In genomic region chr17:28983286-28984240, GRCh38 we compare ENCODE assay signal across 13 cellular contexts. TPM values are rescaled to one million over a fixed set of nuclear protein-coding genes. Genes with fewer than 3 reads are reported as not detected.
DNase-seq lines count a peak whose midpoint lies in the region; ATAC-seq lines count a peak whose summit lies in the region.
"Had no signal": no experiment of that assay in that cellular context is flagged by ENCODE, and none has a peak within 500 bp of the region (broad histone marks: within the 10 kb centered on the region; RNA-seq: fewer than 3 reads in every experiment).

No MANE protein-coding gene starts in this region.

- H3K27ac ChIP-seq in SJSA1 = 0 out of 2 replicates have a peak overlapping the region, but pooled peaks have one; percentile 11
- peak overlapping the region; percentile 49 for H3K27ac ChIP-seq in effector memory CD4-positive, alpha-beta T cell (ENCODE audit: insufficient read depth, low read length, poor library complexity, severe bottlenecking)
- H3K27ac ChIP-seq: GM23248 had no signal

- no peaks in the 10 kb centered on the region for H3K27me3 ChIP-seq in SJSA1 (replicated peaks)
- H3K27me3 ChIP-seq in effector memory CD4-positive, alpha-beta T cell (replicated peaks; ENCODE audit: control insufficient read depth, insufficient read depth, low read length, poor library complexity, severe bottlenecking) = no peaks in the 10 kb centered on the region

- H3K36me3 Mint-ChIP-seq in activated CD4-positive, alpha-beta T cell treated with anti-CD3 and anti-CD28 coated beads, Interleukin-2, amount 10 ng/mL, durations not matched to agents 7 days and 5 days (ENCODE audit: low read depth) = no peaks in the 10 kb centered on the region
- peaks cover 4% of the 10 kb centered on the region for H3K36me3 Mint-ChIP-seq in stimulated activated effector memory CD8-positive, alpha-beta T cell treated with anti-CD3 and anti-CD28 coated beads, Interleukin-12 subunit alpha, Interleukin-12 subunit beta, amount 100 ng/mL, for 72 hours

- H3K27me3 Mint-ChIP-seq in activated CD4-positive, alpha-beta T cell treated with anti-CD3 and anti-CD28 coated beads, Interleukin-2, amount 10 ng/mL, durations not matched to agents 7 days and 5 days = no peaks in the 10 kb centered on the region

- H3K4me3 Mint-ChIP-seq in activated CD4-positive, alpha-beta T cell treated with anti-CD3 and anti-CD28 coated beads, Interleukin-2, amount 10 ng/mL, durations not matched to agents 7 days and 5 days = no peak overlapping the region
- H3K4me3 Mint-ChIP-seq in stimulated activated effector memory CD8-positive, alpha-beta T cell treated with anti-CD3 and anti-CD28 coated beads, Interleukin-12 subunit alpha, Interleukin-12 subunit beta, amount 100 ng/mL, for 72 hours = no peak overlapping the region

- H3K36me3 ChIP-seq in SJSA1 = no peaks in the 10 kb centered on the region
- no peaks in the 10 kb centered on the region for H3K36me3 ChIP-seq in effector memory CD4-positive, alpha-beta T cell (ENCODE audit: control insufficient read depth, insufficient read depth, low read length)

- DNase-seq in activated CD4-positive, alpha-beta T cell treated with anti-CD3 and anti-CD28 coated beads, Interleukin-2, amount 10 ng/mL, durations not matched to agents 7 days and 5 days = no peak
- DNase-seq in activated CD4-positive, alpha-beta T cell treated with anti-CD3 and anti-CD28 coated beads, Interleukin-2, amount 50 U/mL, for 48 hours = no peak
- no peak for DNase-seq in SJSA1 (ENCODE audit: low read depth in 1 of 2, low spot score in 2 of 2)
- DNase-seq in effector memory CD4-positive, alpha-beta T cell = no peak
- no peak for DNase-seq in stimulated activated effector memory CD8-positive, alpha-beta T cell treated with anti-CD3 and anti-CD28 coated beads, Interleukin-12 subunit alpha, Interleukin-12 subunit beta, amount 100 ng/mL, for 72 hours (ENCODE audit: low spot score in 2 of 2)
- DNase-seq in AML-193 (lab: John Stamatoyannopoulos, UW) = no peak
- DNase-seq: 8988T; activated effector memory CD4-positive, alpha-beta T cell treated with Interleukin-2 at 50 U/mL for 16 hours; GDM1; GM23248; stimulated activated CD4-positive, alpha-beta T cell treated with anti-CD3 and anti-CD28 coated beads, Interleukin-15, amount 100 ng/mL, for 24 hours had no signal

- peaks cover 15% of the 10 kb centered on the region for H3K4me1 ChIP-seq in SJSA1 (replicated peaks)
- peaks cover 12% of the 10 kb centered on the region for H3K4me1 ChIP-seq in effector memory CD4-positive, alpha-beta T cell (ENCODE audit: control insufficient read depth, insufficient read depth, low read length, poor library complexity, severe bottlenecking)

- no peak for ATAC-seq in stimulated activated effector memory CD8-positive, alpha-beta T cell treated with anti-CD3 and anti-CD28 coated beads, Interleukin-12 subunit alpha, Interleukin-12 subunit beta, amount 100 ng/mL, for 72 hours
- no peak for ATAC-seq in GM19351 (IDR thresholded peaks at IDR 0.05; ENCODE audit: unreplicated experiment)
- no peak for ATAC-seq in GM19328 (IDR thresholded peaks at IDR 0.05; ENCODE audit: unreplicated experiment)

- no peaks in the 10 kb centered on the region for H3K9me3 ChIP-seq in SJSA1 (replicated peaks)
- H3K9me3 ChIP-seq in effector memory CD4-positive, alpha-beta T cell (ENCODE audit: control insufficient read depth, low read length) = no peaks in the 10 kb centered on the region

- CTCF ChIA-PET in activated CD4-positive, alpha-beta T cell treated with anti-CD3 and anti-CD28 coated beads, Interleukin-2, amount 10 ng/mL, durations not matched to agents 7 days and 5 days (lab: Charles Lee) = interaction anchor here (0.6 to 1.9 kb wide), 4 partner anchors 18 to 357 kb away, joined by 3 to 10 read pairs (median 4); no protein-coding TSS in a partner anchor

- H3K4me1 Mint-ChIP-seq in activated CD4-positive, alpha-beta T cell treated with anti-CD3 and anti-CD28 coated beads, Interleukin-2, amount 10 ng/mL, durations not matched to agents 7 days and 5 days = peaks cover 24% of the 10 kb centered on the region
- peaks cover 34% of the 10 kb centered on the region for H3K4me1 Mint-ChIP-seq in stimulated activated effector memory CD8-positive, alpha-beta T cell treated with anti-CD3 and anti-CD28 coated beads, Interleukin-12 subunit alpha, Interleukin-12 subunit beta, amount 100 ng/mL, for 72 hours

- H3K27ac Mint-ChIP-seq in activated CD4-positive, alpha-beta T cell treated with anti-CD3 and anti-CD28 coated beads, Interleukin-2, amount 10 ng/mL, durations not matched to agents 7 days and 5 days = peak overlapping the region; percentile 86
- peak overlapping the region; percentile 82 for H3K27ac Mint-ChIP-seq in stimulated activated effector memory CD8-positive, alpha-beta T cell treated with anti-CD3 and anti-CD28 coated beads, Interleukin-12 subunit alpha, Interleukin-12 subunit beta, amount 100 ng/mL, for 72 hours

- no peaks in the 10 kb centered on the region for H3K9me3 Mint-ChIP-seq in activated CD4-positive, alpha-beta T cell treated with anti-CD3 and anti-CD28 coated beads, Interleukin-2, amount 10 ng/mL, durations not matched to agents 7 days and 5 days
- H3K9me3 Mint-ChIP-seq in stimulated activated effector memory CD8-positive, alpha-beta T cell treated with anti-CD3 and anti-CD28 coated beads, Interleukin-12 subunit alpha, Interleukin-12 subunit beta, amount 100 ng/mL, for 72 hours = no peaks in the 10 kb centered on the region

- POLR2A ChIA-PET in activated CD4-positive, alpha-beta T cell treated with anti-CD3 and anti-CD28 coated beads, Interleukin-2, amount 10 ng/mL, durations not matched to agents 7 days and 5 days (lab: Charles Lee) = no interaction called here

- no peak overlapping the region for H3K4me3 ChIP-seq in SJSA1
- no peak overlapping the region for H3K4me3 ChIP-seq in effector memory CD4-positive, alpha-beta T cell (ENCODE audit: insufficient read depth, low read depth, low read length, poor library complexity, severe bottlenecking)
- H3K4me3 ChIP-seq: GM23248 had no signal

RNA-seq across cellular contexts. Expression of gene SEZ6, which starts 22.3 kb away (rescaled TPM):
- total RNA-seq in activated CD4-positive, alpha-beta T cell treated with anti-CD3 and anti-CD28 coated beads, Interleukin-2, amount 10 ng/mL, durations not matched to agents 7 days and 5 days = not detected
- not detected in 2 replicates for total RNA-seq in SJSA1 (2014; rRNA removed; shearing (Covaris generic))
- total RNA-seq: GM23248 had no signal

RNA-seq across cellular contexts. Expression of gene PHF12, which starts 32.2 kb away (rescaled TPM):
- 10 to 100 TPM; 72.3 to 78.1 TPM for total RNA-seq in activated CD4-positive, alpha-beta T cell treated with anti-CD3 and anti-CD28 coated beads, Interleukin-2, amount 10 ng/mL, durations not matched to agents 7 days and 5 days
- total RNA-seq in SJSA1 (2014; rRNA removed; shearing (Covaris generic)) = 16.7 and 28.5 TPM in 2 replicates

RNA-seq across cellular contexts. Expression of gene PIPOX, which starts 59.4 kb away (rescaled TPM):
- total RNA-seq in activated CD4-positive, alpha-beta T cell treated with anti-CD3 and anti-CD28 coated beads, Interleukin-2, amount 10 ng/mL, durations not matched to agents 7 days and 5 days = 1 to 10 TPM; 1.6 to 1.7 TPM
- total RNA-seq in SJSA1 (2014; rRNA removed; shearing (Covaris generic)) = 1.00 TPM in 1 of 2 replicates, not detected in the other
- total RNA-seq: GM23248 had no signal
